35 cellular contexts compared by ENCODE assay signal in the genomic region with DNA sequence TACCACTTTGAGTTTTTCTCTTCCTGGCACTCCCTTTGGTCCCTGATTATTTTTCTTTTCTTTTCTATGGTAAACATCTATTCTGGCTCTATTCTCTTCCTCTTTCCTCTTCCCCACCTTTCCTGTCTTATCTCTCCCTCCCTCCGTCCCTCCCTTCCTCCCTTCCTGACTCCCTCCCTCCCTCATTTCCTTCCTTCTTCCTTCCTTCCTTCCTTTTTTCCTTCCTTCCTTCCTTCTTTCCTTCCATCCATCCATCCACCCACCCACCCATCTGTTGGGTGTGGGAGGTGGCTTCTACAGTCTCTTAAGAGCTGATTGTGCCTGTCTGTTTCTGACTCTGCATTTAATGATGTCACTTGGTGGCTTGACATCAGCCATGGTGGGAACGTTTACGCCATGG. TPM values are rescaled to one million over a fixed set of nuclear protein-coding genes. Genes with fewer than 3 reads are reported as not detected.
"Had no signal": no experiment of that assay in that cellular context is flagged by ENCODE, and none has a peak within 500 bp of the region (broad histone marks: within the 10 kb centered on the region; RNA-seq: fewer than 3 reads in every experiment).

No MANE protein-coding gene starts in this region.

- H3K36me3 ChIP-seq: ascending aorta, cardiac muscle cell, WERI-Rb-1 had no signal

- H3K27me3 ChIP-seq: ascending aorta, cardiac muscle cell had no signal

- FAIRE-seq: bronchial epithelial cell, TTC549 had no signal

- DNase-seq: activated CD4-positive, alpha-beta memory T cell treated with anti-CD3 and anti-CD28 coated beads, Interleukin-2, amount 10 ng/mL, durations not matched to agents 7 days and 5 days; activated CD4-positive, alpha-beta T cell treated with anti-CD3 and anti-CD28 coated beads for 1 hour; activated CD4-positive, alpha-beta T cell treated with anti-CD3 and anti-CD28 coated beads for 36 hours; activated CD4-positive, alpha-beta T cell treated with anti-CD3 and anti-CD28 coated beads for 48 hours; activated CD4-positive, alpha-beta T cell treated with anti-CD3 and anti-CD28 coated beads, Interleukin-2, amount 10 ng/mL, durations not matched to agents 7 days and 5 days; activated CD4-positive, alpha-beta T cell treated with anti-CD3 and anti-CD28 coated beads, Interleukin-2, amount 50 U/mL, for 48 hours; activated CD4-positive, CD25-positive, alpha-beta regulatory T cell; activated CD8-positive, alpha-beta memory T cell treated with anti-CD3 and anti-CD28 coated beads for 24 hours; activated CD8-positive, alpha-beta memory T cell treated with anti-CD3 and anti-CD28 coated beads, Interleukin-2, amount 10 ng/mL, durations not matched to agents 7 days and 5 days; activated CD8-positive, alpha-beta memory T cell treated with anti-CD3 and anti-CD28 coated beads, Interleukin-2, amount 50 U/mL, for 48 hours; activated CD8-positive, alpha-beta T cell treated with anti-CD3 and anti-CD28 coated beads, Interleukin-2, amount 10 ng/mL, durations not matched to agents 7 days and 5 days; activated effector memory CD4-positive, alpha-beta T cell treated with Interleukin-2 at 50 U/mL for 16 hours; activated gamma-delta T cell; activated naive CD4-positive, alpha-beta T cell treated with anti-CD3 and anti-CD28 coated beads, Interleukin-2, amount 10 ng/mL, durations not matched to agents 7 days and 5 days; activated naive CD4-positive, alpha-beta T cell treated with Interleukin-2 at 50 U/mL for 16 hours; activated naive CD8-positive, alpha-beta T cell treated with anti-CD3 and anti-CD28 coated beads, Interleukin-2, amount 10 ng/mL, durations not matched to agents 7 days and 5 days; activated naive CD8-positive, alpha-beta T cell treated with anti-CD3 and anti-CD28 coated beads, Interleukin-2, amount 50 U/mL, for 24 hours; activated T-cell treated with anti-CD3 and anti-CD28 coated beads, Interleukin-2, amount 50 U/mL, for 24 hours; activated T-cell treated with anti-CD3 and anti-CD28 coated beads, Interleukin-2, amount 50 U/mL, for 48 hours; amygdala; anterior cingulate cortex; caudate nucleus; cerebellar nuclear complex; T-helper 2 cell; T-helper 9 cell; WERI-Rb-1 had no signal

- H3K9me3 ChIP-seq: ascending aorta had no signal

- H3K4me3 ChIP-seq: ascending aorta, cardiac muscle cell had no signal

- ATAC-seq: activated CD4-positive, alpha-beta T cell treated with anti-CD3 and anti-CD28 coated beads for 36 hours; activated CD4-positive, CD25-positive, alpha-beta regulatory T cell treated with anti-CD3 and anti-CD28 coated beads, Interleukin-2, amount 50 U/mL, for 24 hours; activated CD8-positive, alpha-beta memory T cell treated with anti-CD3 and anti-CD28 coated beads, Interleukin-2, amount 10 ng/mL, durations not matched to agents 7 days and 5 days; activated CD8-positive, alpha-beta T cell treated with anti-CD3 and anti-CD28 coated beads, Interleukin-2, amount 10 ng/mL, durations not matched to agents 7 days and 5 days; activated naive CD8-positive, alpha-beta T cell treated with anti-CD3 and anti-CD28 coated beads, Interleukin-2, amount 50 U/mL, for 24 hours; WTC11 had no signal

- H3K27ac ChIP-seq: ascending aorta, cardiac muscle cell, WERI-Rb-1 had no signal

RNA-seq across cellular contexts. Expression of a gene that starts 43.5 kb away (rescaled TPM):
- total RNA-seq: activated CD4-positive, alpha-beta memory T cell treated with anti-CD3 and anti-CD28 coated beads, Interleukin-2, amount 10 ng/mL, durations not matched to agents 7 days and 5 days; activated CD4-positive, alpha-beta T cell treated with anti-CD3 and anti-CD28 coated beads, Interleukin-2, amount 10 ng/mL, durations not matched to agents 7 days and 5 days; activated CD8-positive, alpha-beta T cell treated with anti-CD3 and anti-CD28 coated beads, Interleukin-2, amount 10 ng/mL, durations not matched to agents 7 days and 5 days; activated naive CD8-positive, alpha-beta T cell treated with anti-CD3 and anti-CD28 coated beads, Interleukin-2, amount 10 ng/mL, durations not matched to agents 7 days and 5 days; activated T-helper 2 cell treated with anti-CD3 and anti-CD28 coated beads, Interferon-gamma antibody, Interleukin-2, Interleukin-4, amounts not matched to agents 10 μg/mL and 5 μg/mL and 100 μg/mL, durations not matched to agents 14 hours and 24 hours and 36 hours; ascending aorta; bronchial epithelial cell; cardiac muscle cell; chondrocyte; WTC11 had no signal
- polyA plus RNA-seq: adipose tissue, cardiac muscle cell had no signal
